ENCODE assay signal across 1 cellular context in genomic region chr6:28211840-28212509, GRCh38.
A peak's percentile ranks its signal among the peaks of the same experiment; 100 is the strongest.
TF ChIP-seq lines count a peak whose summit lies in the region.

No MANE protein-coding gene starts in this region.

TF ChIP-seq in H1, 55 proteins besides CTCF, POLR2A, EP300 and RAD21:
- TF ChIP-seq JUN (IDR thresholded peaks at IDR 0.05; ENCODE audit: low read depth, low read length) (no peak), RBBP5 (IDR thresholded peaks at IDR 0.05; ENCODE audit: borderline replicate concordance, low read depth, low read length) (no peak; the same call in 1 of the 2 replicates), TAF1 (IDR thresholded peaks at IDR 0.05; ENCODE audit: low read depth, low read length) (peak; percentile 26; the same call in 1 of the 2 replicates), GTF2F1 (IDR thresholded peaks at IDR 0.05; ENCODE audit: borderline replicate concordance, low read depth, low read length) (no peak), YY1 (IDR thresholded peaks at IDR 0.05; ENCODE audit: low read depth, low read length) (peak; percentile 83), MAX (IDR thresholded peaks at IDR 0.05) (no peak), TBP (IDR thresholded peaks at IDR 0.05; ENCODE audit: low read depth, low read length) (no peak), PHF8 (conservative IDR thresholded peaks at IDR 0.05; ENCODE audit: low read depth, low read length) (0 out of 2 replicates have a peak, but pooled peaks have one; percentile 16), SUZ12 (IDR thresholded peaks at IDR 0.05; ENCODE audit: low read length) (no peak), TEAD4 (IDR thresholded peaks at IDR 0.05; ENCODE audit: low read depth, low read length) (no peak), USF2 (IDR thresholded peaks at IDR 0.05; ENCODE audit: low read length) (no peak)
